1 cellular context compared by ENCODE assay signal in genomic region chr9:33524431-33524947, GRCh38.
TF ChIP-seq lines count a peak whose summit lies in the region.

No MANE protein-coding gene starts in this region.

TF ChIP-seq in IMR-90, 13 proteins besides CTCF, POLR2A, EP300 and RAD21:
- TF ChIP-seq CHD1 (IDR thresholded peaks at IDR 0.05; ENCODE audit: low read depth, low read length) (no peak), BHLHE40 (IDR thresholded peaks at IDR 0.05; ENCODE audit: low read depth, low read length) (no peak), NFE2L2 (IDR thresholded peaks at IDR 0.05; ENCODE audit: low read depth, low read length) (no peak), MAFK (IDR thresholded peaks at IDR 0.05; ENCODE audit: low read depth, low read length) (no peak), MAZ (IDR thresholded peaks at IDR 0.05; ENCODE audit: borderline replicate concordance, low read depth, low read length) (no peak), CEBPB (IDR thresholded peaks at IDR 0.05; ENCODE audit: low read depth, low read length) (no peak), SMC3 (IDR thresholded peaks at IDR 0.05; ENCODE audit: low read depth, low read length) (no peak), MXI1 (IDR thresholded peaks at IDR 0.05; ENCODE audit: borderline replicate concordance, low read depth, low read length) (no peak)
TF ChIP-seq in IMR-90: peak in this region for 0.
